Comparison of ENCODE assay signal across 11 cellular contexts in genomic region chr1:26016944-26017545, GRCh38. TPM values are rescaled to one million over a fixed set of nuclear protein-coding genes. Genes with fewer than 3 reads are reported as not detected.
A peak's percentile ranks its signal among the peaks of the same experiment; 100 is the strongest.
DNase-seq lines count a peak whose midpoint lies in the region; TF ChIP-seq lines count a peak whose summit lies in the region.
"Had no signal": no experiment of that assay in that cellular context is flagged by ENCODE, and none has a peak within 500 bp of the region (broad histone marks: within the 10 kb centered on the region; RNA-seq: fewer than 3 reads in every experiment).

No MANE protein-coding gene starts in this region.

- H3K27ac ChIP-seq in KOPT-K1 (ENCODE audit: low read depth, low read length, poor library complexity, severe bottlenecking) = peak overlapping the region; percentile 58
- H3K27ac ChIP-seq in caudate nucleus (ENCODE audit: low read depth, low read length) = peak overlapping the region; percentile 63
- H3K27ac ChIP-seq in neural cell (ENCODE audit: low read length) = peak overlapping the region; percentile 60

- no peaks in the 10 kb centered on the region for H3K9me2 ChIP-seq in neural cell (ENCODE audit: insufficient read depth, low read length)

- no peaks in the 10 kb centered on the region for H3F3A ChIP-seq in neural cell (ENCODE audit: insufficient read depth, low read length, poor library complexity, severe bottlenecking)

- H3K36me3 ChIP-seq in KOPT-K1 (ENCODE audit: insufficient read depth, low read length) (no peaks in the 10 kb centered on the region), neural cell (ENCODE audit: insufficient read depth, low read length) (no peaks in the 10 kb centered on the region)

- peak overlapping the region; percentile 27 for H2AFZ ChIP-seq in neural cell (ENCODE audit: low read depth, low read length)

- DNase-seq in NCI-H2171 treated with DMSO at 0.1 percent for 48 hours (lab: John Stamatoyannopoulos, UW) = peak; percentile 66
- DNase-seq in NCI-H2171 (lab: John Stamatoyannopoulos, UW) = no peak
- peak in 1 of 61 donors; percentile 27 for DNase-seq in caudate nucleus (lab: John Stamatoyannopoulos, UW)
- DNase-seq in NAMALWA (ENCODE audit: low spot score) = no peak
- no peak for DNase-seq in activated CD4-positive, alpha-beta T cell treated with anti-CD3 and anti-CD28 coated beads, Interleukin-2, amount 50 U/mL, for 1 hour
- DNase-seq in SK-N-DZ (ENCODE audit: low spot score) = no peak
- DNase-seq: activated CD4-positive, alpha-beta T cell treated with anti-CD3 and anti-CD28 coated beads, Interleukin-2, amount 50 U/mL, for 4 hours; foreskin fibroblast; NCI-H1048 had no signal

- no peaks in the 10 kb centered on the region for H3K27me3 ChIP-seq in neural cell (ENCODE audit: insufficient read depth, low read depth, low read length)

- H3K9me3 ChIP-seq in KOPT-K1 (ENCODE audit: insufficient read depth, low read length, poor library complexity, severe bottlenecking) = no peaks in the 10 kb centered on the region
- H3K9me3 ChIP-seq in neural cell (ENCODE audit: low read length) = no peaks in the 10 kb centered on the region

- no peak for TF ChIP-seq EP300 in neural cell (conservative IDR thresholded peaks at IDR 0.05; ENCODE audit: poor library complexity, severe bottlenecking)

- no peak for TF ChIP-seq CTCF in neural cell (IDR thresholded peaks at IDR 0.05; ENCODE audit: poor library complexity, severe bottlenecking)

- peak overlapping the region; percentile 39 for H3K9ac ChIP-seq in neural cell (ENCODE audit: low read length)

- no peaks in the 10 kb centered on the region for H4K20me1 ChIP-seq in neural cell (ENCODE audit: insufficient read depth)

- H3K4me2 ChIP-seq in neural cell (ENCODE audit: low read length) = no peak overlapping the region

- no peaks in the 10 kb centered on the region for H3K79me2 ChIP-seq in neural cell (replicated peaks; ENCODE audit: insufficient read depth, low read length)

- no peak for TF ChIP-seq RAD21 in neural cell (conservative IDR thresholded peaks at IDR 0.05)

- H3K4me3 ChIP-seq in neural cell (ENCODE audit: low read length) = peak overlapping the region; percentile 49

TF ChIP-seq in neural cell, 6 proteins besides CTCF, POLR2A, EP300 and RAD21:
- TF ChIP-seq MXI1 (conservative IDR thresholded peaks at IDR 0.05; ENCODE audit: poor library complexity, severe bottlenecking) (no peak), EZH2 (IDR thresholded peaks at IDR 0.05; ENCODE audit: borderline replicate concordance, insufficient read depth, low read length, poor library complexity, severe bottlenecking) (no peak), POLR2AphosphoS5 (IDR thresholded peaks at IDR 0.05) (no peak), TAF1 (IDR thresholded peaks at IDR 0.05; ENCODE audit: low read depth) (no peak), SMC3 (conservative IDR thresholded peaks at IDR 0.05; ENCODE audit: poor library complexity) (no peak), REST (IDR thresholded peaks at IDR 0.05; ENCODE audit: borderline replicate concordance) (no peak)

RNA-seq across cellular contexts. Expression of gene EXTL1, which starts 4.5 kb away (rescaled TPM):
- polyA plus RNA-seq in neural cell = 2.0 and 2.7 TPM in 2 replicates
- polyA minus RNA-seq in neural cell = 4.2 and 5.8 TPM in 2 replicates
- polyA plus RNA-seq in SK-N-DZ (2014; cell fraction: cytosol; rRNA removed) = 0.33 TPM in 1 of 2 replicates, not detected in the other
- 0.05 and 0.34 TPM in 2 replicates for polyA plus RNA-seq in SK-N-DZ (2014; cell fraction: nucleus; rRNA removed)

RNA-seq across cellular contexts. Expression of gene PAFAH2, which starts 19.2 kb away (rescaled TPM):
- 7.9 and 10.4 TPM in 2 replicates for polyA plus RNA-seq in neural cell
- 7.3 and 10.2 TPM in 2 replicates for polyA minus RNA-seq in neural cell
- polyA plus RNA-seq in SK-N-DZ (2014; cell fraction: cytosol; rRNA removed) = 6.1 and 12.0 TPM in 2 replicates
- 2.2 and 6.3 TPM in 2 replicates for polyA plus RNA-seq in SK-N-DZ (2014; cell fraction: nucleus; rRNA removed)

RNA-seq across cellular contexts. Expression of gene SLC30A2, which starts 28.9 kb away (rescaled TPM):
- polyA plus RNA-seq in neural cell = 0.28 and 0.46 TPM in 2 replicates
- 0.49 TPM in 1 of 2 replicates, not detected in the other for polyA minus RNA-seq in neural cell
- polyA plus RNA-seq in SK-N-DZ (2014; cell fraction: cytosol; rRNA removed) = not detected in 2 replicates
- polyA plus RNA-seq in SK-N-DZ (2014; cell fraction: nucleus; rRNA removed) = not detected in 2 replicates

RNA-seq across cellular contexts. Expression of gene TRIM63, which starts 50.4 kb away (rescaled TPM):
- not detected in 2 replicates for polyA plus RNA-seq in neural cell
- not detected in 2 replicates for polyA minus RNA-seq in neural cell
- polyA plus RNA-seq in SK-N-DZ (2014; cell fraction: cytosol; rRNA removed) = not detected in 2 replicates
- polyA plus RNA-seq in SK-N-DZ (2014; cell fraction: nucleus; rRNA removed) = not detected in 2 replicates
